Comparison of ENCODE assay signal across 6 cellular contexts in the genomic region with DNA sequence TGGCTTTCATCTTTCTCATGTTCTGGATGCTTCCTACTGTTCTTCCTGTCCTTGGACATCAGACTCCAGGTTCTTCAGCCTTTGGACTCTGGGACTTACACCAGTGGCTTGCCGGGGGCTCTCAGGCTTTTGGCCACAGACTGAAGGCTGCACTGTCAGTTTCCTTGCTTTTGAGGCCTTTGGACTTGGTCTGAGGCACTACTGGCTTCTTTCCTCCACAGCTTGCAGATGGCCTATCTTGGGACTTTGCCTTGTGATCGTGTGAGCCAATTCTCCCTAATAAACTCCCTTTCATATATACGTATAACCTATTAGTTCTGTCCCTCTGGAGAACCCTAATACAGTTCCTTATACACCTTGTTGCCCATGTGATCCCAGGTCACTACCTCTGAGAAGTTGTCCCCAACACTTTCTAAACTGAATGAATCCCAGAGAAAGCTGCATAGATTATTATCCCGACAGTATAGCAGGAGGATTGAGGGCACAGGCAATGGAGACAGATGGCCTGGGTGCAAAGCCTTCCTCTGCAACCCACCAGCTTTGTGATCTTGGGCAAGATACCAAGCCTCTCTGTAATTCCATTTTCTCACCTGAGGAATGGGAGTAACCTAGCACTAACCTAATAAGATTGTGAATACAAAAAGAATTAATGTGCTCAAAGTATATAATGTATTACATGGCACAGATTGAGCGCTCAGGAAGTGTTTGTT.
"Had no signal": no experiment of that assay in that cellular context is flagged by ENCODE, and none has a peak within 500 bp of the region (broad histone marks: within the 10 kb centered on the region; RNA-seq: fewer than 3 reads in every experiment).

No MANE protein-coding gene starts in this region.

- ATAC-seq: GM23338, K562 had no signal

- H3K4me3 ChIP-seq: GM23338, K562 had no signal

- DNase-seq: H9, HCEC 1CT, IMR-90, KG1 had no signal
